Comparison of ENCODE assay signal across 26 cellular contexts in the genomic region with DNA sequence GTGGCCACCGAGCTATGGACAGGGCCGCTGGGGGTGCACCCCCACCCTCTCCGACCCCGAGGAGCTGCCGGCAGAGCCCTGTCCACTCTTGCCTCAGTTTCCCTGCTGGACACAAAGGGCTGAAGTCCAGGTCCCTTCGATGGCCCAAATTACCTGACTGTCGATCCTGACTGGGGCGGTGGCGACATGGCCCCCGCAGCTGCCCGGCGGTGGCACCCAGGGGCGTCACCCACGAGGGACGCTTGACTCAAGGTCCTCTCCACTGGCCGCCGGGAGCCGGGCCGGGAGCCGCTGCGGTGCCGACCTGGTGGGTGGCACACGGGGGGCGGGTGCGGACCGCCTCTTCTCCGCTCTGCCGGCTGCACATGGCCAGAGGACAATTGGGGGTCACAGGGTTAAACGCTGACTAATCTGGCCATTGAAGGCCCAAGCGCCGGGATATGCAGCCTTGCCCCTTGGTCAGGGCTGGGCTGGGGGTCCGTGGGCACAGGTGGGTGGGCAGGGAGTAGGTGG. TPM values are rescaled to one million over a fixed set of nuclear protein-coding genes. Genes with fewer than 3 reads are reported as not detected.
DNase-seq lines count a peak whose midpoint lies in the region; ATAC-seq and TF ChIP-seq lines count a peak whose summit lies in the region.
"Had no signal": no experiment of that assay in that cellular context is flagged by ENCODE, and none has a peak within 500 bp of the region (broad histone marks: within the 10 kb centered on the region; RNA-seq: fewer than 3 reads in every experiment).

No MANE protein-coding gene starts in this region.

- TF ChIP-seq RAD21 in IMR-90 (IDR thresholded peaks at IDR 0.05; ENCODE audit: low read length), result no peak

- H2BK12ac ChIP-seq in neuronal stem cell (ENCODE audit: low read length), result no peak overlapping the region

- peaks cover 17 to 79% of the 10 kb centered on the region in 2 experiments for H3K79me1 ChIP-seq in IMR-90 (ENCODE audit: low read depth in 1 of 2, low read length in 2 of 2)
- peaks cover 51% of the 10 kb centered on the region for H3K79me1 ChIP-seq in neuronal stem cell (ENCODE audit: low read depth, low read length)

- no peaks in the 10 kb centered on the region for H3K27me3 Mint-ChIP-seq in activated T-helper 17 cell treated with anti-CD3 and anti-CD28 coated beads, Interleukin-2, amount 50 U/mL, for 72 hours
- H3K27me3 Mint-ChIP-seq in CD8-positive, alpha-beta memory T cell, result no peaks in the 10 kb centered on the region
- H3K27me3 Mint-ChIP-seq: T-cell had no signal

- no peak overlapping the region for H2BK15ac ChIP-seq in IMR-90 (ENCODE audit: low read depth, low read length)
- no peak overlapping the region for H2BK15ac ChIP-seq in neuronal stem cell (ENCODE audit: low read length)

- H3K9me3 ChIP-seq in BLaER1, result peaks cover 6% of the 10 kb centered on the region
- no peaks in the 10 kb centered on the region for H3K9me3 ChIP-seq in IMR-90 (ENCODE audit: control insufficient read depth, insufficient read depth, low read length)
- peaks cover 0 to 7% of the 10 kb centered on the region in 2 donors for H3K9me3 ChIP-seq in neuronal stem cell (replicated peaks in 1 of 2; ENCODE audit: control insufficient read depth in 2 of 2, insufficient read depth in 1 of 2, low read depth in 1 of 2, low read length in 2 of 2)
- H3K9me3 ChIP-seq in CD8-positive, alpha-beta memory T cell (ENCODE audit: low read length), result no peaks in the 10 kb centered on the region
- H3K9me3 ChIP-seq: A549, SJCRH30 had no signal

- H2AFZ ChIP-seq in IMR-90 (replicated peaks; ENCODE audit: low read length, poor library complexity) (no peak overlapping the region), neuronal stem cell (ENCODE audit: low read length) (no peak overlapping the region)
- H2AFZ ChIP-seq: PC-9 had no signal

- H3K56ac ChIP-seq in IMR-90 (ENCODE audit: extremely low read depth, insufficient read depth, low read length), result no peak overlapping the region

- dilution Hi-C loops in IMR-90 (cut with HindIII; ENCODE audit: low sequenced_read_pairs, unreplicated experiment), result no loop called here

- H3K4me2 ChIP-seq in BLaER1 (peak overlapping the region; percentile 97), IMR-90 (ENCODE audit: low read depth, low read length) (no peak overlapping the region), neuronal stem cell (ENCODE audit: insufficient read depth, low read length, poor library complexity, severe bottlenecking) (peak overlapping the region; percentile 14)

- H3K4ac ChIP-seq in IMR-90 (ENCODE audit: low read depth, low read length), result no peak overlapping the region
- no peak overlapping the region for H3K4ac ChIP-seq in neuronal stem cell (ENCODE audit: low read length)

- in situ Hi-C loops in IMR-90 (cut with MboI; ENCODE audit: low sequenced_read_pairs), result no loop called here

- H2BK20ac ChIP-seq in IMR-90 (ENCODE audit: low read depth, low read length), result no peak overlapping the region

- TF ChIP-seq POLR2A in IMR-90 (IDR thresholded peaks at IDR 0.05; ENCODE audit: low read depth, low read length), result no peak

- peaks cover 32% of the 10 kb centered on the region for H3K36me3 Mint-ChIP-seq in activated T-helper 17 cell treated with anti-CD3 and anti-CD28 coated beads, Interleukin-2, amount 50 U/mL, for 72 hours (ENCODE audit: low read depth)
- peaks cover 0 to 4% (median 3%) of the 10 kb centered on the region in 3 donors for H3K36me3 Mint-ChIP-seq in CD8-positive, alpha-beta memory T cell

- WGBS in IMR-90 (ENCODE audit: extremely low coverage in 2 of 2, insufficient read length in 1 of 2), 2 experiments, result 92% methylated on average over 12 of the region's 32 CpGs; no CpG with 5 or more reads in 1 of the 2 experiments
- WGBS in neuronal stem cell (ENCODE audit: extremely low coverage in 2 of 2, insufficient read length in 2 of 2, insufficient replicate concordance in 1 of 2), 2 donors, result no CpG with 5 or more reads among the region's 32 CpGs

- no peak overlapping the region for H4K5ac ChIP-seq in IMR-90 (ENCODE audit: low read depth, low read length)

- no peaks in the 10 kb centered on the region for H3K27me3 ChIP-seq in BLaER1
- no peaks in the 10 kb centered on the region for H3K27me3 ChIP-seq in IMR-90 (ENCODE audit: control insufficient read depth, insufficient read depth, low read length)
- H3K27me3 ChIP-seq in neuronal stem cell (ENCODE audit: control insufficient read depth in 3 of 3, insufficient read depth in 3 of 3, low read depth in 1 of 3, low read length in 3 of 3), result no peaks in the 10 kb centered on the region
- H3K27me3 ChIP-seq in CD8-positive, alpha-beta memory T cell (ENCODE audit: insufficient read depth, low read length, poor library complexity, severe bottlenecking), result no peaks in the 10 kb centered on the region
- H3K27me3 ChIP-seq: SJCRH30 had no signal

- no peak overlapping the region for H2BK120ac ChIP-seq in IMR-90 (ENCODE audit: low read depth, low read length)
- no peak overlapping the region for H2BK120ac ChIP-seq in neuronal stem cell (ENCODE audit: low read depth, low read length)

- no peak overlapping the region for H2BK5ac ChIP-seq in IMR-90 (ENCODE audit: low read depth, low read length, poor library complexity, severe bottlenecking)
- H2BK5ac ChIP-seq in neuronal stem cell (ENCODE audit: low read length), result peak overlapping the region; percentile 60

- POLR2A ChIA-PET in IMR-90 (lab: Charles Lee; ENCODE audit: unreplicated experiment), result no interaction called here
- POLR2A ChIA-PET in CD8-positive, alpha-beta memory T cell (lab: Charles Lee), result no interaction called here

- BruUV-seq in IMR-90 (replicated peaks; lab: Mats Ljungman, UMichigan), result no TSS peak

- H3K27ac ChIP-seq in BLaER1, result no peak overlapping the region
- H3K27ac ChIP-seq in IMR-90 (ENCODE audit: insufficient read depth, low read length), result no peak overlapping the region
- H3K27ac ChIP-seq in neuronal stem cell (replicated peaks; ENCODE audit: low read length), result no peak overlapping the region
- no peak overlapping the region for H3K27ac ChIP-seq in CD8-positive, alpha-beta memory T cell (ENCODE audit: low read depth, low read length)
- H3K27ac ChIP-seq: PC-9, SJCRH30 had no signal

- H3K4me1 ChIP-seq in BLaER1, result peaks cover 70% of the 10 kb centered on the region
- peaks cover 9% of the 10 kb centered on the region; the same call in 1 of the 2 replicates for H3K4me1 ChIP-seq in IMR-90 (ENCODE audit: control insufficient read depth, insufficient read depth, low read length)
- H3K4me1 ChIP-seq in neuronal stem cell (ENCODE audit: control insufficient read depth in 2 of 2, insufficient read depth in 1 of 2, low read depth in 1 of 2, low read length in 2 of 2), result peaks cover 0 to 9% of the 10 kb centered on the region in 2 donors
- H3K4me1 ChIP-seq in CD8-positive, alpha-beta memory T cell (ENCODE audit: insufficient read depth, low read length), result peaks cover 13% of the 10 kb centered on the region
- H3K4me1 ChIP-seq: SJCRH30 had no signal

- H3K9ac ChIP-seq in BLaER1, result no peak overlapping the region
- no peak overlapping the region for H3K9ac ChIP-seq in IMR-90 (ENCODE audit: low read depth, low read length)
- H3K9ac ChIP-seq in neuronal stem cell (ENCODE audit: low read depth, low read length, poor library complexity), result peak overlapping the region; percentile 12

- peaks cover 48% of the 10 kb centered on the region for H3K36me3 ChIP-seq in BLaER1
- H3K36me3 ChIP-seq in IMR-90 (ENCODE audit: control insufficient read depth, insufficient read depth, low read length), result peaks cover 47% of the 10 kb centered on the region
- H3K36me3 ChIP-seq in neuronal stem cell (replicated peaks in 1 of 2; ENCODE audit: control insufficient read depth in 2 of 2, insufficient read depth in 2 of 2, low read length in 2 of 2), result peaks cover 33 to 66% of the 10 kb centered on the region in 2 donors
- H3K36me3 ChIP-seq in CD8-positive, alpha-beta memory T cell (ENCODE audit: insufficient read depth, low read length), result no peaks in the 10 kb centered on the region

- H4K8ac ChIP-seq in IMR-90 (ENCODE audit: low read depth in 2 of 2, low read length in 2 of 2) (no peak overlapping the region), neuronal stem cell (ENCODE audit: low read depth, low read length) (no peak overlapping the region)

- H3K18ac ChIP-seq in IMR-90 (ENCODE audit: low read depth, low read length), result no peak overlapping the region
- H3K18ac ChIP-seq in neuronal stem cell (ENCODE audit: low read length), result peak overlapping the region; percentile 80

- H3K4me3 ChIP-seq in BLaER1 (no peak overlapping the region), IMR-90 (ENCODE audit: insufficient read depth, low read depth, low read length) (no peak overlapping the region), neuronal stem cell (ENCODE audit: low read length in 2 of 2) (no peak overlapping the region)
- no peak overlapping the region for H3K4me3 ChIP-seq in CD8-positive, alpha-beta memory T cell (ENCODE audit: low read length)
- H3K4me3 ChIP-seq: PC-9, SJCRH30 had no signal

- peak overlapping the region; percentile 85 for H3K4me3 Mint-ChIP-seq in activated T-helper 17 cell treated with anti-CD3 and anti-CD28 coated beads, Interleukin-2, amount 50 U/mL, for 72 hours
- no peak overlapping the region for H3K4me3 Mint-ChIP-seq in CD8-positive, alpha-beta memory T cell

- CTCF ChIA-PET in IMR-90 (lab: Yijun Ruan, JAX), result no interaction called here
- CTCF ChIA-PET in CD8-positive, alpha-beta memory T cell (lab: Charles Lee), result no interaction called here

- peaks cover 11% of the 10 kb centered on the region for H3K4me1 Mint-ChIP-seq in activated T-helper 17 cell treated with anti-CD3 and anti-CD28 coated beads, Interleukin-2, amount 50 U/mL, for 72 hours
- peaks cover 19 to 25% (median 22%) of the 10 kb centered on the region in 3 donors for H3K4me1 Mint-ChIP-seq in CD8-positive, alpha-beta memory T cell

- peaks cover 15% of the 10 kb centered on the region for H3K9me1 ChIP-seq in IMR-90 (ENCODE audit: insufficient read depth, low read length)

- H3K9me3 Mint-ChIP-seq in activated T-helper 17 cell treated with anti-CD3 and anti-CD28 coated beads, Interleukin-2, amount 50 U/mL, for 72 hours, result no peaks in the 10 kb centered on the region
- H3K9me3 Mint-ChIP-seq in CD8-positive, alpha-beta memory T cell, result peaks cover 0 to 2% (median 0%) of the 10 kb centered on the region in 5 donors

- H2AK5ac ChIP-seq in IMR-90 (ENCODE audit: low read depth, low read length), result no peak overlapping the region
- peak overlapping the region; percentile 46 for H2AK5ac ChIP-seq in neuronal stem cell (ENCODE audit: low read depth, low read length)

- H4K91ac ChIP-seq in IMR-90 (ENCODE audit: insufficient read depth, low read depth, low read length), result no peak overlapping the region
- no peak overlapping the region for H4K91ac ChIP-seq in neuronal stem cell (ENCODE audit: low read depth, low read length, poor library complexity)

- TF ChIP-seq CTCF in IMR-90 (conservative IDR thresholded peaks at IDR 0.05; ENCODE audit: low read depth, low read length), result no peak

- no peak overlapping the region for H3K14ac ChIP-seq in IMR-90 (replicated peaks; ENCODE audit: low read depth, low read length)
- H3K14ac ChIP-seq in neuronal stem cell (ENCODE audit: low read length), result no peak overlapping the region

- ATAC-seq in IMR-90 (ENCODE audit: low read depth) (no peak), HG03460 (IDR thresholded peaks at IDR 0.05; ENCODE audit: unreplicated experiment) (no peak)
- ATAC-seq in activated T-helper 17 cell treated with anti-CD3 and anti-CD28 coated beads, Interleukin-2, amount 50 U/mL, for 72 hours (replicated peaks), result no peak
- ATAC-seq: A549, Right ventricle myocardium inferior, T-cell had no signal

- H3K27ac Mint-ChIP-seq in activated T-helper 17 cell treated with anti-CD3 and anti-CD28 coated beads, Interleukin-2, amount 50 U/mL, for 72 hours, result no peak overlapping the region
- H3K27ac Mint-ChIP-seq in CD8-positive, alpha-beta memory T cell, result no peak overlapping the region

- intact Hi-C loops in IMR-90 (cut with micrococcal nuclease), result no loop called here

- H3K23ac ChIP-seq in IMR-90 (ENCODE audit: low read depth, low read length), result no peak overlapping the region
- peak overlapping the region; percentile 55 for H3K23ac ChIP-seq in neuronal stem cell (ENCODE audit: low read depth, low read length, poor library complexity)

- peak overlapping the region; percentile 65 for H2AK9ac ChIP-seq in IMR-90 (replicated peaks; ENCODE audit: low read depth, low read length, poor library complexity)

- H4K20me1 ChIP-seq in BLaER1 (peaks cover 100% of the 10 kb centered on the region), IMR-90 (ENCODE audit: insufficient read depth, low read length) (peaks cover 91% of the 10 kb centered on the region)

- DNase-seq in IMR-90, result no peak
- DNase-seq in neuronal stem cell (ENCODE audit: low spot score), result no peak
- no peak for DNase-seq in T1000 (lab: John Stamatoyannopoulos, UW)
- no peak for DNase-seq in activated CD8-positive, alpha-beta memory T cell treated with anti-CD3 and anti-CD28 coated beads, Interleukin-2, amount 50 U/mL, for 48 hours
- DNase-seq in CD8-positive, alpha-beta memory T cell, result no peak
- DNase-seq: DMS153, H7, Kasumi-1, MV-4-11, NCI-H1105, NCI-H1436 treated with DMSO at 0.1 percent for 48 hours, NCI-H1930, NCI-H2107, NCI-H446, NCI-H524 treated with DMSO at 0.1 percent for 48 hours, NCI-H774, PC-9, SJCRH30, T-cell had no signal

RNA-seq across cellular contexts. Expression of gene ARID3A, which starts 16.4 kb away (rescaled TPM):
- 16.0 and 16.7 TPM in 2 replicates for total RNA-seq in IMR-90 (2012; rRNA removed)
- 23.1 and 29.4 TPM in 2 replicates for polyA plus RNA-seq in IMR-90 (2012; rRNA removed)
- 11.4 and 20.8 TPM in 2 replicates for polyA plus RNA-seq in IMR-90 (2012; cell fraction: cytosol; rRNA removed)
- 47.6 and 91.2 TPM in 2 replicates for polyA plus RNA-seq in IMR-90 (2012; cell fraction: nucleus; rRNA removed; ENCODE audit: low replicate concordance)
- 10 to 100 TPM; 50.3 to 79.3 TPM for total RNA-seq in activated T-helper 17 cell treated with anti-CD3 and anti-CD28 coated beads, Interleukin-2, amount 50 U/mL, for 72 hours
- polyA plus RNA-seq in neuronal stem cell (2013, experiment 1 of 2), result 61.6 TPM
- 65.4 TPM for polyA plus RNA-seq in neuronal stem cell (2013, experiment 2 of 2)
- total RNA-seq in CD8-positive, alpha-beta memory T cell, result 10 to 100 TPM; 12.8 to 15.9 TPM
- polyA plus RNA-seq in CD8-positive, alpha-beta memory T cell, result 0.49 TPM

RNA-seq across cellular contexts. Expression of gene KISS1R, which starts 25.1 kb away (rescaled TPM):
- total RNA-seq in IMR-90 (2012; rRNA removed), result not detected in 2 replicates
- polyA plus RNA-seq in IMR-90 (2012; rRNA removed), result not detected in 2 replicates
- polyA plus RNA-seq in IMR-90 (2012; cell fraction: cytosol; rRNA removed), result 0.02 and 0.09 TPM in 2 replicates
- 0.13 TPM in 1 of 2 replicates, not detected in the other for polyA plus RNA-seq in IMR-90 (2012; cell fraction: nucleus; rRNA removed; ENCODE audit: low replicate concordance)
- 10 to 100 TPM; 17.5 to 53.1 TPM for total RNA-seq in activated T-helper 17 cell treated with anti-CD3 and anti-CD28 coated beads, Interleukin-2, amount 50 U/mL, for 72 hours
- 0.29 TPM for polyA plus RNA-seq in neuronal stem cell (2013, experiment 1 of 2)
- 0.39 TPM for polyA plus RNA-seq in neuronal stem cell (2013, experiment 2 of 2)
- 1 to 10 TPM; 1.2 to 2.3 TPM for total RNA-seq in CD8-positive, alpha-beta memory T cell
- polyA plus RNA-seq in CD8-positive, alpha-beta memory T cell, result 0.49 TPM
- total RNA-seq: MCF 10A, PC-9, Right ventricle myocardium inferior, RPMI7951 had no signal

RNA-seq across cellular contexts. Expression of gene R3HDM4, which starts 29.2 kb away (rescaled TPM):
- total RNA-seq in IMR-90 (2012; rRNA removed), result 8.9 and 9.0 TPM in 2 replicates
- polyA plus RNA-seq in IMR-90 (2012; rRNA removed), result 51.5 and 52.5 TPM in 2 replicates
- polyA plus RNA-seq in IMR-90 (2012; cell fraction: cytosol; rRNA removed), result 36.9 and 69.3 TPM in 2 replicates
- 60.4 and 87.8 TPM in 2 replicates for polyA plus RNA-seq in IMR-90 (2012; cell fraction: nucleus; rRNA removed; ENCODE audit: low replicate concordance)
- 10 to 100 TPM; 78.5 to 79.3 TPM for total RNA-seq in activated T-helper 17 cell treated with anti-CD3 and anti-CD28 coated beads, Interleukin-2, amount 50 U/mL, for 72 hours
- 52.8 TPM for polyA plus RNA-seq in neuronal stem cell (2013, experiment 1 of 2)
- polyA plus RNA-seq in neuronal stem cell (2013, experiment 2 of 2), result 52.4 TPM
- 10 to 100 TPM; 60.7 to 65.2 TPM for total RNA-seq in CD8-positive, alpha-beta memory T cell
- polyA plus RNA-seq in CD8-positive, alpha-beta memory T cell, result 197 TPM

RNA-seq across cellular contexts. Expression of gene WDR18, which starts 42.0 kb away (rescaled TPM):
- 37.1 and 38.9 TPM in 2 replicates for total RNA-seq in IMR-90 (2012; rRNA removed)
- 56.9 and 74.5 TPM in 2 replicates for polyA plus RNA-seq in IMR-90 (2012; rRNA removed)
- 28.1 and 66.5 TPM in 2 replicates for polyA plus RNA-seq in IMR-90 (2012; cell fraction: cytosol; rRNA removed)
- polyA plus RNA-seq in IMR-90 (2012; cell fraction: nucleus; rRNA removed; ENCODE audit: low replicate concordance), result 114 and 350 TPM in 2 replicates
- total RNA-seq in activated T-helper 17 cell treated with anti-CD3 and anti-CD28 coated beads, Interleukin-2, amount 50 U/mL, for 72 hours, result 10 to 100 TPM; 43.2 to 94.2 TPM
- polyA plus RNA-seq in neuronal stem cell (2013, experiment 1 of 2), result 42.0 TPM
- polyA plus RNA-seq in neuronal stem cell (2013, experiment 2 of 2), result 41.4 TPM
- 100 to 1,000 TPM; 108 to 133 TPM for total RNA-seq in CD8-positive, alpha-beta memory T cell
- polyA plus RNA-seq in CD8-positive, alpha-beta memory T cell, result 61.3 TPM

RNA-seq across cellular contexts. Expression of gene RNU6-9, which starts 48.9 kb away (rescaled TPM):
- not detected in 2 replicates for total RNA-seq in IMR-90 (2012; rRNA removed)
- not detected in 2 replicates for polyA plus RNA-seq in IMR-90 (2012; rRNA removed)
- not detected in 2 replicates for polyA plus RNA-seq in IMR-90 (2012; cell fraction: cytosol; rRNA removed)
- not detected in 2 replicates for polyA plus RNA-seq in IMR-90 (2012; cell fraction: nucleus; rRNA removed; ENCODE audit: low replicate concordance)
- total RNA-seq in activated T-helper 17 cell treated with anti-CD3 and anti-CD28 coated beads, Interleukin-2, amount 50 U/mL, for 72 hours, result not detected
- not detected for polyA plus RNA-seq in neuronal stem cell (2013, experiment 1 of 2)
- polyA plus RNA-seq in neuronal stem cell (2013, experiment 2 of 2), result not detected
- total RNA-seq in CD8-positive, alpha-beta memory T cell, result not detected
- not detected for polyA plus RNA-seq in CD8-positive, alpha-beta memory T cell
- total RNA-seq: H7, MCF 10A, PC-9, Right ventricle myocardium inferior, RPMI7951, SJCRH30, T-cell had no signal
- polyA plus RNA-seq: A549 had no signal

Comparison
In these comparisons a context has a peak if more than half of its experiments do, and no peak if none do; other contexts are left out.
1. RNA of gene KISS1R, which starts 25.1 kb away (total RNA-seq): 17.5 to 53.1 TPM in activated T-helper 17 cell treated with anti-CD3 and anti-CD28 coated beads, Interleukin-2, amount 50 U/mL, for 72 hours; 1.2 to 2.3 TPM in CD8-positive, alpha-beta memory T cell and not detected in IMR-90; every median in the first group is over 4 times any median in the second.